ENCODE assay signal across 22 cellular contexts in the genomic region with DNA sequence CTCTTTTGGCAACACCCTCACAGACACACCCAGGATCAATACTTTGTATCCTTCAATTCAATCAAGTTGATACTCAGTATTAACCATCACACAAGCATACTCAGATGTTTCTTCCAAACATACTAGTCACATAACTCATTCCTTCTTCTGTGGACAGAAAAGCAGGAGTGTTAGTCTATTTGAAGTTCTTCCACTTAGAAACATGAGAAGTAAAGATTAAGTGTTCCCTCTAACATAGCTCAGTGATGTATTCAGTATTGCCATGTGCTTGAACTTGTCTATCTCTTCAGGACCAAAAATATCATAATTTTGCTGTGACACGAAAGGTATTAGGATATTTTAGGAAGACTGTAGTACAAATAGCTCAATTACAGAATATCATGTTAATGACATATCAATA. TPM values are rescaled to one million over a fixed set of nuclear protein-coding genes. Genes with fewer than 3 reads are reported as not detected.
DNase-seq lines count a peak whose midpoint lies in the region; ATAC-seq and TF ChIP-seq lines count a peak whose summit lies in the region.
"Had no signal": no experiment of that assay in that cellular context is flagged by ENCODE, and none has a peak within 500 bp of the region (broad histone marks: within the 10 kb centered on the region; RNA-seq: fewer than 3 reads in every experiment).

No MANE protein-coding gene starts in this region.

- H3K36me3 Mint-ChIP-seq in activated T-cell treated with anti-CD3 and anti-CD28 coated beads, Interleukin-2, amount 50 U/mL, for 72 hours (ENCODE audit: insufficient read depth in 2 of 2): peaks cover 6% of the 10 kb centered on the region in 2 donors
- H3K36me3 Mint-ChIP-seq in activated T-cell treated with anti-CD3 and anti-CD28 coated beads, Interleukin-2, amount 50 U/mL, for 4 hours (ENCODE audit: insufficient read depth): peaks cover 16% of the 10 kb centered on the region
- peaks cover 6% of the 10 kb centered on the region for H3K36me3 Mint-ChIP-seq in natural killer cell treated with Interleukin-12 subunit alpha and Interleukin-12 subunit beta and Interleukin-15 and Interleukin-18, amount 100 ng/mL, for 72 hours

- TF ChIP-seq CTCF in gastrocnemius medialis (IDR thresholded peaks at IDR 0.05 in 4 of 5, conservative IDR thresholded peaks at IDR 0.05 in 1 of 5): no peak

- peaks cover 5% of the 10 kb centered on the region for H3K4me1 Mint-ChIP-seq in activated T-cell treated with anti-CD3 and anti-CD28 coated beads, Interleukin-2, amount 50 U/mL, for 72 hours (ENCODE audit: low read depth)
- peaks cover 17% of the 10 kb centered on the region for H3K4me1 Mint-ChIP-seq in activated T-cell treated with anti-CD3 and anti-CD28 coated beads, Interleukin-2, amount 50 U/mL, for 4 hours (ENCODE audit: low read depth)
- H3K4me1 Mint-ChIP-seq in natural killer cell treated with Interleukin-12 subunit alpha and Interleukin-12 subunit beta and Interleukin-15 and Interleukin-18, amount 100 ng/mL, for 72 hours (ENCODE audit: low read depth in 2 of 2): peaks cover 13 to 21% of the 10 kb centered on the region in 2 donors

- H3K27ac ChIP-seq in gastrocnemius medialis: no peak overlapping the region
- H3K27ac ChIP-seq: 22Rv1, BLaER1, C4-2B had no signal

- peaks cover 1 to 5% of the 10 kb centered on the region in 2 donors for H3K9me3 Mint-ChIP-seq in activated T-cell treated with anti-CD3 and anti-CD28 coated beads, Interleukin-2, amount 50 U/mL, for 72 hours
- peaks cover 9% of the 10 kb centered on the region for H3K9me3 Mint-ChIP-seq in activated T-cell treated with anti-CD3 and anti-CD28 coated beads, Interleukin-2, amount 50 U/mL, for 4 hours
- H3K9me3 Mint-ChIP-seq in natural killer cell treated with Interleukin-12 subunit alpha and Interleukin-12 subunit beta and Interleukin-15 and Interleukin-18, amount 100 ng/mL, for 72 hours: no peaks in the 10 kb centered on the region

- peaks cover 5 to 6% of the 10 kb centered on the region in 2 donors for H3K4me1 ChIP-seq in gastrocnemius medialis
- H3K4me1 ChIP-seq: BLaER1, Caco-2 had no signal

- no peak for ATAC-seq in activated T-cell treated with anti-CD3 and anti-CD28 coated beads, Interleukin-2, amount 50 U/mL, for 72 hours (replicated peaks in 1 of 2)
- no peak for ATAC-seq in activated T-cell treated with anti-CD3 and anti-CD28 coated beads, Interleukin-2, amount 50 U/mL, for 4 hours
- ATAC-seq in gastrocnemius medialis: peak; percentile 58 to 71
- no peak for ATAC-seq in natural killer cell treated with Interleukin-12 subunit alpha and Interleukin-12 subunit beta and Interleukin-15 and Interleukin-18, amount 100 ng/mL, for 72 hours
- ATAC-seq: CD8-positive, alpha-beta T cell; GM12878; GM23338; HCT116 had no signal

- H3K4me3 Mint-ChIP-seq in activated T-cell treated with anti-CD3 and anti-CD28 coated beads, Interleukin-2, amount 50 U/mL, for 72 hours: no peak overlapping the region
- no peak overlapping the region for H3K4me3 Mint-ChIP-seq in activated T-cell treated with anti-CD3 and anti-CD28 coated beads, Interleukin-2, amount 50 U/mL, for 4 hours
- H3K4me3 Mint-ChIP-seq in natural killer cell treated with Interleukin-12 subunit alpha and Interleukin-12 subunit beta and Interleukin-15 and Interleukin-18, amount 100 ng/mL, for 72 hours: no peak overlapping the region
- H3K4me3 Mint-ChIP-seq: B cell; CD4-positive, CD25-positive, alpha-beta regulatory T cell; CD8-positive, alpha-beta T cell; GM23338; H9 had no signal

- H3K27ac Mint-ChIP-seq in activated T-cell treated with anti-CD3 and anti-CD28 coated beads, Interleukin-2, amount 50 U/mL, for 72 hours: peak overlapping the region; percentile 8
- H3K27ac Mint-ChIP-seq in natural killer cell treated with Interleukin-12 subunit alpha and Interleukin-12 subunit beta and Interleukin-15 and Interleukin-18, amount 100 ng/mL, for 72 hours: no peak overlapping the region
- H3K27ac Mint-ChIP-seq: B cell; CD4-positive, CD25-positive, alpha-beta regulatory T cell; CD8-positive, alpha-beta T cell; GM23338; H9 had no signal

- H3K27me3 Mint-ChIP-seq in activated T-cell treated with anti-CD3 and anti-CD28 coated beads, Interleukin-2, amount 50 U/mL, for 72 hours (ENCODE audit: low read depth): no peaks in the 10 kb centered on the region
- H3K27me3 Mint-ChIP-seq in activated T-cell treated with anti-CD3 and anti-CD28 coated beads, Interleukin-2, amount 50 U/mL, for 4 hours (ENCODE audit: low read depth): no peaks in the 10 kb centered on the region
- no peaks in the 10 kb centered on the region for H3K27me3 Mint-ChIP-seq in natural killer cell treated with Interleukin-12 subunit alpha and Interleukin-12 subunit beta and Interleukin-15 and Interleukin-18, amount 100 ng/mL, for 72 hours
- H3K27me3 Mint-ChIP-seq: B cell; CD4-positive, CD25-positive, alpha-beta regulatory T cell had no signal

- intact Hi-C loops in gastrocnemius medialis (cut with DNase I; ENCODE audit: low total_unique reads): no loop called here

- H3K36me3 ChIP-seq in gastrocnemius medialis: no peaks in the 10 kb centered on the region
- H3K36me3 ChIP-seq: BLaER1 had no signal

- H3K4me3 ChIP-seq in gastrocnemius medialis: no peak overlapping the region
- H3K4me3 ChIP-seq: BLaER1, GM12878, GM23338 had no signal

- in situ Hi-C loops in gastrocnemius medialis (cut with MboI; ENCODE audit: low sequenced_read_pairs in 4 of 4): loop anchor here in 1 of 4 donors (25.0 kb wide), 1 partner anchor 255 kb away; a partner anchor contains a TSS

- H3K9me3 ChIP-seq in gastrocnemius medialis: no peaks in the 10 kb centered on the region
- H3K9me3 ChIP-seq: Caco-2 had no signal

- H3K27me3 ChIP-seq in gastrocnemius medialis: no peaks in the 10 kb centered on the region

- no peak for DNase-seq in activated T-cell treated with anti-CD3 and anti-CD28 coated beads, Interleukin-2, amount 50 U/mL, for 72 hours
- DNase-seq in activated T-cell treated with anti-CD3 and anti-CD28 coated beads, Interleukin-2, amount 50 U/mL, for 4 hours: no peak
- peak; percentile 55 for DNase-seq in iris pigment epithelial cell (ENCODE audit: low read depth)
- DNase-seq in gastrocnemius medialis: no peak
- DNase-seq in NOMO-1 treated with dmso at 0.1 percent for 144 hours (lab: John Stamatoyannopoulos, UW; ENCODE audit: unreplicated experiment): no peak
- DNase-seq in natural killer cell treated with Interleukin-12 subunit alpha and Interleukin-12 subunit beta and Interleukin-15 and Interleukin-18, amount 100 ng/mL, for 72 hours (ENCODE audit: low spot score): no peak
- DNase-seq in SW480 (ENCODE audit: low spot score): no peak
- DNase-seq: Caco-2; CD4-positive, CD25-positive, alpha-beta regulatory T cell; CD8-positive, alpha-beta T cell; DMS 273 treated with DMSO at 0.1 percent for 48 hours; DMS79; EL; GDM1; H9 had no signal

- no peak for TF ChIP-seq POLR2A in gastrocnemius medialis (IDR thresholded peaks at IDR 0.05)

RNA-seq across cellular contexts. Expression of a gene that starts 25.8 kb away (rescaled TPM):
- total RNA-seq in activated T-cell treated with anti-CD3 and anti-CD28 coated beads, Interleukin-2, amount 50 U/mL, for 72 hours: 10 to 100 TPM; 34.8 to 48.9 TPM
- 10 to 100 TPM; 27.2 to 31.3 (median 28.9) TPM for total RNA-seq in activated T-cell treated with anti-CD3 and anti-CD28 coated beads, Interleukin-2, amount 50 U/mL, for 4 hours
- 10 to 100 TPM; 16.1 to 25.4 (median 20.2) TPM for total RNA-seq in gastrocnemius medialis
- total RNA-seq in natural killer cell treated with Interleukin-12 subunit alpha and Interleukin-12 subunit beta and Interleukin-15 and Interleukin-18, amount 100 ng/mL, for 72 hours: 10 to 100 TPM; 30.4 to 35.2 TPM

Comparison
In these comparisons a context has a peak if more than half of its experiments do, and no peak if none do; other contexts are left out.
1. ATAC-seq: peak in gastrocnemius medialis (2 of 2); none in activated T-cell treated with anti-CD3 and anti-CD28 coated beads, Interleukin-2, amount 50 U/mL, for 72 hours (0 of 2), activated T-cell treated with anti-CD3 and anti-CD28 coated beads, Interleukin-2, amount 50 U/mL, for 4 hours (0 of 2) and natural killer cell treated with Interleukin-12 subunit alpha and Interleukin-12 subunit beta and Interleukin-15 and Interleukin-18, amount 100 ng/mL, for 72 hours (0 of 2).